Comparison of ENCODE assay signal across 8 cellular contexts in the genomic region with DNA sequence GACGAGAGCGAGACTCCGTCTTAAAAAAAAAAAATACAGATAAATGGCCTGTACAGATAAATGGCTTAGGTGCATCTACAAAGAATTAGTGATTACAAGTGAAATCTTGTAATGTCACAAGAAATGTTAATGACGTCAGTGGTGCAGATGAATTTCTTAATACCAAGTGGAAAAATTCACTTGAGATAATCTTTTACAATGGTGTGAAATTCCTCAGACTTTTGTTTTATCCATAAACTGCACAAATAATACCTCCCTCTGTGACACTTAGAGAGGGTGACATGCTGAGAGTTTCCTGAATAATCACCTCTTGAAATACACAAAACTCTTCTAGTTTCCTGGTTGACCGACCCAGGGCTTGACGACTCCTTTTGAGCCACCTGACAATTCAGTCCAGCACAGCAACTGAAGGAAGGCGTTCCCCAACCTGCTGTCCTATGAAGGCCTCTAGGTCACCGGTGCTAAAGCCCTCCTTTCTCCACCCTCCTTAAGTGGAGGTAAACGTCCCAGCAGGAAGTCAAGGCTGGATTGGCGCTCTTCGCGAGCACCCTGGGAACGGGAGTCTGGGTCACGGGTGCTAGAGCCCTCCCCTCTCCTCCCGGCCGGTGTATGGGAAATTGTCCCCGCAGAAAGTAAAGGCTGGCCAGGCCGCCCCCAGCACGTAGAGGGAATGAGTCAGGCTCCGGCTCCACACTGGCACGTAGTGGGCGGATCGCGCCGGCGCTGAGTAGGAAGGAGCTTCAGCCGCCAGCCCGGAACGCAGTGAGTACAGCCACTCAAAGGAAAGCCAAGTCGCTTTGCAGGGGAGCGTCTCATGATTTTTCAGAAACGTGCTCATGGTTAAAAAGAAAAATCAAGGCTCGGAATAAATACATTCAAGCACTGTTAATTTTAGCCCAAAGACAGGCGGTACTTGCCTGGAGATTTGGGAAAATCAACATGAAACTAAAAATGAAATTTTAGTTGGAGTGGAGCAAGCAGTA. TPM values are rescaled to one million over a fixed set of nuclear protein-coding genes. Genes with fewer than 3 reads are reported as not detected.
DNase-seq lines count a peak whose midpoint lies in the region; ATAC-seq and TF ChIP-seq lines count a peak whose summit lies in the region.

A gene (plus strand): TSS at position 662 of the 983 bp plus-strand sequence. CDS start 2,182 bp downstream, outside the sequence.

- CTCF ChIA-PET in activated CD4-positive, alpha-beta T cell treated with anti-CD3 and anti-CD28 coated beads for 36 hours (lab: Charles Lee): interaction anchor here (1.2 kb wide), 1 partner anchor 12 kb away, joined by 3 read pairs; no protein-coding TSS in a partner anchor

- DNase-seq in GM03348 (ENCODE audit: low spot score): peak; percentile 93
- peak; percentile 79 for DNase-seq in H4 (ENCODE audit: low spot score)
- DNase-seq in LNCaP clone FGC (ENCODE audit: low read depth): peak; percentile 95
- peak; percentile 83 for DNase-seq in activated CD4-positive, alpha-beta T cell treated with anti-CD3 and anti-CD28 coated beads for 36 hours
- DNase-seq in dermis microvascular lymphatic vessel endothelial cell (ENCODE audit: low read depth in 2 of 2): peak; percentile 44 to 92
- peak; percentile 95 to 97 for DNase-seq in left lung
- peak; percentile 14 to 29 for DNase-seq in stimulated activated CD4-positive, alpha-beta T cell treated with anti-CD3 and anti-CD28 coated beads, Interleukin-1b, Interleukin-23, amount 100 ng/mL, for 4 hours (ENCODE audit: low read depth in 2 of 2)
- DNase-seq in effector CD8-positive, alpha-beta T cell (lab: John Stamatoyannopoulos, UW): no peak

- peak within 1 kb of the TSS; percentile 45 for H3K27ac Mint-ChIP-seq in activated CD4-positive, alpha-beta T cell treated with anti-CD3 and anti-CD28 coated beads for 36 hours

- peak within 1 kb of the TSS; percentile 87 to 89 for H3K27ac ChIP-seq in left lung

- peaks cover 26% of the 10 kb centered on the region for H3K27me3 Mint-ChIP-seq in activated CD4-positive, alpha-beta T cell treated with anti-CD3 and anti-CD28 coated beads for 36 hours

- H3K9me3 ChIP-seq in left lung: no peaks in the 10 kb centered on the region

- H3K36me3 ChIP-seq in left lung: peaks cover 0 to 3% of the 10 kb centered on the region in 2 donors

- H3K9me3 Mint-ChIP-seq in activated CD4-positive, alpha-beta T cell treated with anti-CD3 and anti-CD28 coated beads for 36 hours (ENCODE audit: low read depth): no peaks in the 10 kb centered on the region

- H3K4me1 ChIP-seq in left lung: peaks cover 7 to 23% of the 10 kb centered on the region in 2 donors

- TF ChIP-seq CTCF in LNCaP clone FGC (IDR thresholded peaks at IDR 0.05; ENCODE audit: control insufficient read depth, extremely low read depth, insufficient read depth) (no peak), left lung (IDR thresholded peaks at IDR 0.05) (no peak)

- intact Hi-C loops in activated CD4-positive, alpha-beta T cell treated with anti-CD3 and anti-CD28 coated beads for 36 hours (cut with DNase I, micrococcal nuclease): no loop called here
- intact Hi-C loops in left lung (cut with DNase I): no loop called here

- no peaks in the 10 kb centered on the region for H3K36me3 Mint-ChIP-seq in activated CD4-positive, alpha-beta T cell treated with anti-CD3 and anti-CD28 coated beads for 36 hours (ENCODE audit: low read depth)

- POLR2A ChIA-PET in activated CD4-positive, alpha-beta T cell treated with anti-CD3 and anti-CD28 coated beads for 36 hours (lab: Charles Lee): no interaction called here

- no peaks in the 10 kb centered on the region for H3K27me3 ChIP-seq in left lung

- H3K4me1 Mint-ChIP-seq in activated CD4-positive, alpha-beta T cell treated with anti-CD3 and anti-CD28 coated beads for 36 hours: peaks cover 21% of the 10 kb centered on the region

- ATAC-seq in activated CD4-positive, alpha-beta T cell treated with anti-CD3 and anti-CD28 coated beads for 36 hours: peak; percentile 99
- peak; percentile 98 for ATAC-seq in left lung

- H3K4me3 ChIP-seq in LNCaP clone FGC (ENCODE audit: low read depth, low read length) (peak within 1 kb of the TSS; percentile 65), left lung (peak within 1 kb of the TSS; percentile 32 to 39)

- H3K4me3 Mint-ChIP-seq in activated CD4-positive, alpha-beta T cell treated with anti-CD3 and anti-CD28 coated beads for 36 hours: peak within 1 kb of the TSS; percentile 71

RNA-seq across cellular contexts. Expression of the gene that starts here (rescaled TPM):
- total RNA-seq in H4 (2014; rRNA removed; shearing (Covaris generic)): 1.8 and 4.5 TPM in 2 replicates
- total RNA-seq in activated CD4-positive, alpha-beta T cell treated with anti-CD3 and anti-CD28 coated beads for 36 hours: under 1 TPM; 0.21 to 0.32 TPM
- total RNA-seq in dermis microvascular lymphatic vessel endothelial cell (2.1 and 6.3 TPM in 2 replicates), left lung (10 to 100 TPM; 13.9 to 16.8 TPM)

Comparison
In these comparisons a context has a peak if more than half of its experiments do, and no peak if none do; other contexts are left out.
1. Peak in DNase-seq and ATAC-seq in activated CD4-positive, alpha-beta T cell treated with anti-CD3 and anti-CD28 coated beads for 36 hours; RNA of the gene not detected or under 1 TPM.